In genomic region chr2:134668821-134669220, GRCh38 we compare ENCODE assay signal across 9 cellular contexts. TPM values are rescaled to one million over a fixed set of nuclear protein-coding genes. Genes with fewer than 3 reads are reported as not detected.
A peak's percentile ranks its signal among the peaks of the same experiment; 100 is the strongest.
DNase-seq lines count a peak whose midpoint lies in the region; ATAC-seq lines count a peak whose summit lies in the region.
"Had no signal": no experiment of that assay in that cellular context is flagged by ENCODE, and none has a peak within 500 bp of the region (broad histone marks: within the 10 kb centered on the region; RNA-seq: fewer than 3 reads in every experiment).

No MANE protein-coding gene starts in this region.

- H3K23ac ChIP-seq in trophoblast cell (ENCODE audit: low read length) = no peak overlapping the region

- peaks cover 2% of the 10 kb centered on the region for H3K9me3 ChIP-seq in trophoblast cell (ENCODE audit: insufficient read depth, low read depth, low read length)

- no peak overlapping the region for H4K91ac ChIP-seq in trophoblast cell (ENCODE audit: low read depth, low read length)

- ATAC-seq in GM21619 (IDR thresholded peaks at IDR 0.05; ENCODE audit: unreplicated experiment) = no peak
- no peak for ATAC-seq in GM18502 (IDR thresholded peaks at IDR 0.05; ENCODE audit: poor library complexity, unreplicated experiment)

- no peak overlapping the region for H3K9ac ChIP-seq in trophoblast cell (ENCODE audit: low read length)

- H3K27me3 ChIP-seq in trophoblast cell (ENCODE audit: insufficient read depth, low read length) = no peaks in the 10 kb centered on the region

- H2AFZ ChIP-seq in trophoblast cell (ENCODE audit: insufficient read depth, low read length, poor library complexity) = no peak overlapping the region

- no peaks in the 10 kb centered on the region for H3K4me1 ChIP-seq in trophoblast cell (ENCODE audit: control insufficient read depth in 1 of 2, insufficient read depth in 2 of 2, low read length in 2 of 2)

- H3K4me2 ChIP-seq in trophoblast cell (ENCODE audit: low read length) = no peak overlapping the region

- DNase-seq in H4 (ENCODE audit: low spot score) (peak; percentile 34), trophoblast cell (no peak), islet precursor cell (no peak)
- DNase-seq in activated CD4-positive, alpha-beta T cell treated with anti-CD3 and anti-CD28 coated beads for 48 hours = peak; percentile 79
- DNase-seq in central memory CD4-positive, alpha-beta T cell = peak; percentile 92
- DNase-seq in stimulated activated CD8-positive, alpha-beta memory T cell treated with anti-CD3 and anti-CD28 coated beads, Interleukin-4, amount 100 ng/mL, for 1 hour (ENCODE audit: low read depth in 2 of 2, low spot score in 1 of 2) = peak; percentile 54 to 63

- no peak overlapping the region for H4K12ac ChIP-seq in trophoblast cell (ENCODE audit: low read depth, low read length)

- no peak overlapping the region for H4K8ac ChIP-seq in trophoblast cell (ENCODE audit: low read depth, low read length)

- no peak overlapping the region for H2BK12ac ChIP-seq in trophoblast cell (ENCODE audit: low read length)

- no peaks in the 10 kb centered on the region for H3K79me1 ChIP-seq in trophoblast cell (ENCODE audit: low read length)

- H3K18ac ChIP-seq in trophoblast cell (ENCODE audit: low read length) = no peak overlapping the region

- no peak overlapping the region for H3K4ac ChIP-seq in trophoblast cell (ENCODE audit: low read depth, low read length)

- no peak overlapping the region for H2BK5ac ChIP-seq in trophoblast cell (ENCODE audit: low read depth, low read length, poor library complexity)

- H3K4me3 ChIP-seq in trophoblast cell (ENCODE audit: low read depth, low read length) = no peak overlapping the region

- no peak overlapping the region for H3K27ac ChIP-seq in trophoblast cell (ENCODE audit: low read depth, low read length)
- H3K27ac ChIP-seq: epithelial cell of prostate had no signal

- no peak overlapping the region for H3K14ac ChIP-seq in trophoblast cell (ENCODE audit: low read length)

- H2AK5ac ChIP-seq in trophoblast cell (ENCODE audit: low read length) = no peak overlapping the region

- H2BK120ac ChIP-seq in trophoblast cell (ENCODE audit: insufficient read depth, low read length, poor library complexity) = no peak overlapping the region

- H3K79me2 ChIP-seq in trophoblast cell (ENCODE audit: control insufficient read depth, insufficient read depth, low read length, poor library complexity) = no peaks in the 10 kb centered on the region

- WGBS in trophoblast cell (ENCODE audit: extremely low coverage, insufficient coverage, insufficient read length) = no CpG with 5 or more reads among the region's 7 CpGs

- no peaks in the 10 kb centered on the region for H3K36me3 ChIP-seq in trophoblast cell (ENCODE audit: control insufficient read depth in 1 of 2, insufficient read depth in 2 of 2, low read length in 2 of 2)

RNA-seq across cellular contexts. Expression of gene TMEM163, which starts 50.0 kb away (rescaled TPM):
- total RNA-seq in H4 (2014; rRNA removed; shearing (Covaris generic)) = not detected in 2 replicates
- 0.36 and 0.41 TPM in 2 replicates for polyA plus RNA-seq in trophoblast cell (2013)

Comparison
In these comparisons a context has a peak if more than half of its experiments do, and no peak if none do; other contexts are left out.
1. DNase-seq: peak in H4 (single experiment), activated CD4-positive, alpha-beta T cell treated with anti-CD3 and anti-CD28 coated beads for 48 hours (single experiment), central memory CD4-positive, alpha-beta T cell (single experiment) and stimulated activated CD8-positive, alpha-beta memory T cell treated with anti-CD3 and anti-CD28 coated beads, Interleukin-4, amount 100 ng/mL, for 1 hour (2 of 2); none in trophoblast cell (0 of 2) and islet precursor cell (single experiment).